24 cellular contexts compared by ENCODE assay signal in genomic region chr2:46260305-46260704, GRCh38. TPM values are rescaled to one million over a fixed set of nuclear protein-coding genes. Genes with fewer than 3 reads are reported as not detected.
DNase-seq lines count a peak whose midpoint lies in the region; ATAC-seq, FAIRE-seq and TF ChIP-seq lines count a peak whose summit lies in the region.
"Had no signal": no experiment of that assay in that cellular context is flagged by ENCODE, and none has a peak within 500 bp of the region (broad histone marks: within the 10 kb centered on the region; RNA-seq: fewer than 3 reads in every experiment).

No MANE protein-coding gene starts in this region.

- H3K4me3 ChIP-seq in right cardiac atrium (ENCODE audit: low read length) (no peak overlapping the region), K562 (no peak overlapping the region)
- H3K4me3 ChIP-seq: BLaER1 treated with 17β-estradiol and CSF1 and Interleukin-3, amounts not matched to agents 10 nM and 100 nM; GM12878 had no signal

- H2AFZ ChIP-seq in K562 (ENCODE audit: low read depth, low read length), result no peak overlapping the region

- TF ChIP-seq RAD21 in K562 (CRISPR knock-in tag; conservative IDR thresholded peaks at IDR 0.05 in 1 of 2, IDR thresholded peaks at IDR 0.05 in 1 of 2), result no peak

- H3K27me3 ChIP-seq in right cardiac atrium (ENCODE audit: control insufficient read depth, insufficient read depth) (no peaks in the 10 kb centered on the region), K562 (ENCODE audit: control insufficient read depth in 2 of 2, insufficient read depth in 2 of 2, low read length in 2 of 2) (no peaks in the 10 kb centered on the region)
- H3K27me3 ChIP-seq: BLaER1 treated with 17β-estradiol and CSF1 and Interleukin-3, amounts not matched to agents 10 nM and 100 nM had no signal

- ATAC-seq in right cardiac atrium (peak in 1 of 2 donors; percentile 32), Right ventricle myocardium superior (ENCODE audit: poor library complexity) (no peak), K562 (no peak), left lobe of liver (peak; percentile 59), GM21825 (IDR thresholded peaks at IDR 0.05; ENCODE audit: unreplicated experiment) (no peak), GM18502 (IDR thresholded peaks at IDR 0.05; ENCODE audit: poor library complexity, unreplicated experiment) (no peak)
- ATAC-seq: CD8-positive, alpha-beta T cell; GM12878; PC-3 had no signal

- no peak for FAIRE-seq in K562 (lab: Jason Lieb, UNC)
- FAIRE-seq: A204.1, GM12878, GM18507, H1 had no signal

- POLR2A ChIA-PET in K562 (lab: Yijun Ruan, JAX), result interaction anchor here (0.8 kb wide), 1 partner anchor 121 kb away, joined by 3 read pairs; no protein-coding TSS in a partner anchor

- peaks cover 14% of the 10 kb centered on the region for H3K4me1 ChIP-seq in right cardiac atrium (ENCODE audit: control insufficient read depth, insufficient read depth, low read length)
- H3K4me1 ChIP-seq in K562 (replicated peaks in 1 of 2; ENCODE audit: control insufficient read depth in 2 of 2, insufficient read depth in 2 of 2, low read length in 2 of 2), result peaks cover 6 to 39% of the 10 kb centered on the region in 2 experiments; a peak in 4 of 5 replicates

- H3K9me1 ChIP-seq in K562 (ENCODE audit: control insufficient read depth, insufficient read depth, low read length), result no peaks in the 10 kb centered on the region

- no TSS peak for BruUV-seq in K562 (replicated peaks; lab: Mats Ljungman, UMichigan)

- TF ChIP-seq EP300 in K562 (IDR thresholded peaks at IDR 0.05; ENCODE audit: low read length), result no peak

- no peaks in the 10 kb centered on the region for H3K79me2 ChIP-seq in K562 (ENCODE audit: control insufficient read depth, insufficient read depth, low read length)

- DNase-seq in right cardiac atrium (peak in 1 of 3 donors; percentile 47), Right ventricle myocardium superior (no peak), K562 (ENCODE audit: extremely low read depth in 1 of 4, low spot score in 3 of 4) (no peak), left lobe of liver (ENCODE audit: low spot score) (peak; percentile 59), NCI-H2227 treated with DMSO at 0.1 percent for 48 hours (lab: John Stamatoyannopoulos, UW) (no peak)
- no peak for DNase-seq in activated CD4-positive, alpha-beta T cell treated with anti-CD3 and anti-CD28 coated beads, Interleukin-2, amount 50 U/mL, for 48 hours
- DNase-seq: Calu3; CD8-positive, alpha-beta T cell; GF-D8; KG1; NCI-H1048; NCI-H1436; NCI-H1930; NCI-H345; NCI-H524 treated with DMSO at 0.1 percent for 48 hours; PC-3 had no signal

- no peaks in the 10 kb centered on the region for H4K20me1 ChIP-seq in K562 (replicated peaks; ENCODE audit: control insufficient read depth, insufficient read depth, low read length)
- H4K20me1 ChIP-seq: BLaER1 treated with 17β-estradiol and CSF1 and Interleukin-3, amounts not matched to agents 10 nM and 100 nM had no signal

- CTCF ChIA-PET in K562 (lab: Yijun Ruan, JAX; ENCODE audit: low intra/inter-chr PET ratio), result no interaction called here

- no peaks in the 10 kb centered on the region for H3K36me3 ChIP-seq in K562 (ENCODE audit: control insufficient read depth, insufficient read depth, low read length)
- H3K36me3 ChIP-seq: BLaER1 treated with 17β-estradiol and CSF1 and Interleukin-3, amounts not matched to agents 10 nM and 100 nM had no signal

- no peak overlapping the region for H3K4me2 ChIP-seq in K562 (ENCODE audit: insufficient read depth, low read length)

- peak overlapping the region; percentile 48 for H3K27ac ChIP-seq in right cardiac atrium (ENCODE audit: low read length)
- H3K27ac ChIP-seq in K562 (ENCODE audit: extremely low read depth, low read depth, low read length), result no peak overlapping the region
- H3K27ac ChIP-seq: BLaER1 treated with 17β-estradiol and CSF1 and Interleukin-3, amounts not matched to agents 10 nM and 100 nM; RWPE1 had no signal

- TF ChIP-seq POLR2A in K562 (conservative IDR thresholded peaks at IDR 0.05), result no peak

- intact Hi-C loops in right cardiac atrium (cut with DNase I), result no loop called here
- intact Hi-C loops in Right ventricle myocardium superior (cut with DNase I), result no loop called here
- intact Hi-C loops in K562 (cut with micrococcal nuclease), result no loop called here

- H3K9me3 ChIP-seq in right cardiac atrium (ENCODE audit: control insufficient read depth, low read length) (no peaks in the 10 kb centered on the region), K562 (replicated peaks; ENCODE audit: control insufficient read depth, insufficient read depth, low read depth, low read length) (peaks cover 3% of the 10 kb centered on the region; the same call in 1 of the 2 replicates)
- H3K9me3 ChIP-seq: BLaER1 treated with 17β-estradiol and CSF1 and Interleukin-3, amounts not matched to agents 10 nM and 100 nM had no signal

- no peak for TF ChIP-seq CTCF in K562 (IDR thresholded peaks at IDR 0.05 in 2 of 3, conservative IDR thresholded peaks at IDR 0.05 in 1 of 3; ENCODE audit: insufficient read depth in 2 of 3, low read depth in 1 of 3, low read length in 3 of 3)

- H3K9ac ChIP-seq in K562 (ENCODE audit: insufficient read depth in 1 of 2, low read depth in 2 of 2, low read length in 2 of 2), result no peak overlapping the region
- H3K9ac ChIP-seq: BLaER1 treated with 17β-estradiol and CSF1 and Interleukin-3, amounts not matched to agents 10 nM and 100 nM had no signal

- WGBS in right cardiac atrium, result 76% methylated on average over 4 of the region's 4 CpGs
- 84% methylated on average over 4 of the region's 4 CpGs for WGBS in K562 (ENCODE audit: insufficient coverage, low coverage, missing lambda C conversion rate)

- in situ Hi-C loops in K562 (cut with MboI), result no loop called here

TF ChIP-seq in K562, 482 proteins besides CTCF, POLR2A, EP300 and RAD21:
- TF ChIP-seq CEBPG (CRISPR knock-in tag; IDR thresholded peaks at IDR 0.05) (no peak), CEBPG (tag; conservative IDR thresholded peaks at IDR 0.05 in 1 of 2, IDR thresholded peaks at IDR 0.05 in 1 of 2) (peak; percentile 32 to 35; a peak in 1 of 4 replicates), ESRRB (CRISPR knock-in tag; IDR thresholded peaks at IDR 0.05; ENCODE audit: borderline replicate concordance) (no peak), ZNF512 (tag; IDR thresholded peaks at IDR 0.05) (0 out of 2 replicates have a peak, but pooled peaks have one; percentile 36), RBM15 (IDR thresholded peaks at IDR 0.05; ENCODE audit: insufficient read depth, low read length) (no peak), NR2F6 (CRISPR knock-in tag; IDR thresholded peaks at IDR 0.05) (no peak), MED1 (CRISPR knock-in tag; IDR thresholded peaks at IDR 0.05; ENCODE audit: borderline replicate concordance) (no peak), SAFB2 (IDR thresholded peaks at IDR 0.05; ENCODE audit: borderline replicate concordance, low read depth, low read length, severe bottlenecking) (no peak), CEBPB (tag; IDR thresholded peaks at IDR 0.05) (peak; percentile 47; the same call in 1 of the 2 replicates)

RNA-seq across cellular contexts. Expression of gene EPAS1, which starts 36.9 kb away (rescaled TPM):
- 100 to 1,000 TPM; 210 to 340 (median 268) TPM for total RNA-seq in right cardiac atrium
- polyA plus RNA-seq in right cardiac atrium, result 149 TPM
- total RNA-seq in Right ventricle myocardium superior, result 200 TPM
- total RNA-seq in K562 (2011; cell fraction: chromatin; rRNA removed; ENCODE audit: low replicate concordance), result 16.7 and 39.1 TPM in 2 replicates
- 11.2 and 15.0 TPM in 2 replicates for total RNA-seq in K562 (2011; cell fraction: nucleolus; rRNA removed)
- 13.9 and 14.0 TPM in 2 replicates for total RNA-seq in K562 (2011; cell fraction: nucleoplasm; rRNA removed)
- total RNA-seq in K562 (2014; rRNA removed), result 1.8 and 4.3 TPM in 2 replicates
- 2.6 and 4.1 TPM in 2 replicates for total RNA-seq in K562 (2014; rRNA removed; fragmentation: Illumina TruSeq; extraction: Trizol)
- 5.3 and 5.6 TPM in 2 replicates for total RNA-seq in K562 (2015; rRNA removed; fragmentation: Illumina TruSeq; extraction: Trizol)
- total RNA-seq in K562 (2021), result 9.9 and 11.2 TPM in 2 replicates
- 4.1 and 14.1 TPM in 2 replicates for polyA plus RNA-seq in K562 (2011; rRNA removed)
- 3.4 and 4.8 TPM in 2 replicates for polyA plus RNA-seq in K562 (2011; cell fraction: cytosol; rRNA removed)
- 15.8 and 17.6 TPM in 2 replicates for polyA plus RNA-seq in K562 (2011; cell fraction: nucleus; rRNA removed)
- polyA plus RNA-seq in K562 (2012), result 13.3 and 35.0 TPM in 2 replicates
- polyA plus RNA-seq in K562 (2014; fragmentation: Illumina TruSeq; extraction: Trizol), result 4.6 and 6.2 TPM in 2 replicates
- under 1 TPM; 0.25 to 0.56 TPM for polyA plus RNA-seq in K562 (2014; fragmentation: Nextera tagmentation; extraction: Ambion mirVana)
- 2.9 and 3.6 TPM in 2 replicates for polyA plus RNA-seq in K562 (2014; rRNA removed)
- 6.0 and 12.7 TPM in 2 replicates for polyA minus RNA-seq in K562 (2011; rRNA and poly(A)+ RNA removed)
- polyA minus RNA-seq in K562 (2011; cell fraction: cytosol; rRNA and poly(A)+ RNA removed), result 6.8 and 16.1 TPM in 2 replicates
- 14.5 and 17.2 TPM in 2 replicates for polyA minus RNA-seq in K562 (2011; cell fraction: nucleus; rRNA and poly(A)+ RNA removed)
- 127 TPM for total RNA-seq in left lobe of liver
